In genomic region chr2:128403814-128404708, GRCh38 we compare ENCODE assay signal across 1 cellular context.
TF ChIP-seq lines count a peak whose summit lies in the region.

No MANE protein-coding gene starts in this region.

TF ChIP-seq in SK-N-SH, 30 proteins besides CTCF, POLR2A, EP300 and RAD21 (continued from another document):
- no peak for TF ChIP-seq IRF3 (IDR thresholded peaks at IDR 0.05; ENCODE audit: low read depth, low read length)
- no peak for TF ChIP-seq GABPA (IDR thresholded peaks at IDR 0.05; ENCODE audit: low read depth)
- no peak for TF ChIP-seq ELF1 (IDR thresholded peaks at IDR 0.05)
- TF ChIP-seq TAF1 (IDR thresholded peaks at IDR 0.05; ENCODE audit: borderline replicate concordance, low read depth, low read length) = no peak
- no peak for TF ChIP-seq MEF2A (IDR thresholded peaks at IDR 0.05; ENCODE audit: borderline replicate concordance, low read depth)
